In the genomic region with DNA sequence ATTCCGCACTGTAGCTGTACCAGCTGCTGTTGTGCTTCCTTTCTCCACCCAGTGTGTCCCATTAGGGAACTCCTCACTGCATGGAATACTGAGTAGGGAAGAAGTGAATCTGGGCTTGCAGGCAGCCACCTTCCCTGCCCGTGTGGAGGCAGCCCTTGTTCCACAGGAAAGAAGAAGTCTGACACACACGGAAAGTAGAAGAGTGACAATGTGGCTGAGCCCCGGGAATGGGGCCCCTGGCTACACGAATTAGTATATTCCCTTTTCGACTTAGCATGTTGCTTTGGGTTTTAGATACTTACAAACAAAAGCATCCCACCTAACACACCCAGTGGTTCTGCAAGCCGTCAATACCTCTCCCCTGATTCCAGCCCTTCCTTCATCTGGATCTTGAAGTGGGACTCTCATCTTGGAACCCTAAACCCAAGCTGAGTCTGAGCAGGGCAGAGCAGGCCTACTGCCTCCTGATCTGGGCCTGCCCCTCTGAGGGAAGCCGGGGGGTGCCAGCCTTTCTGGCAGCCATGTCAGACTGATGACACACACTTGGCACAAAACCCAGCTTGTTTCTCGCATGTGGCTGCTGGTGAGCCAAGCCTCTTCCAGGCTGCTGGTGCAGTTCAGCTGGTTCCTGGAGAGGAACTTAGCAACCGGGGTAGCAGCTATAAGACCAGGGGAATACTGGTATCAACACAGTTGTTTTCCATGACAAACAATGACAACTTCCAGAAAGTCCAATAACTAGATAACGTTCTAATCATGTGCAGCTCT, we compare ENCODE assay signal across 10 cellular contexts.
DNase-seq lines count a peak whose midpoint lies in the region; ATAC-seq and TF ChIP-seq lines count a peak whose summit lies in the region.
"Had no signal": no experiment of that assay in that cellular context is flagged by ENCODE, and none has a peak within 500 bp of the region (broad histone marks: within the 10 kb centered on the region; RNA-seq: fewer than 3 reads in every experiment).

No MANE protein-coding gene starts in this region.

- H3K4me3 ChIP-seq in choroid plexus epithelial cell (ENCODE audit: low read depth, low read length) (no peak overlapping the region), lower lobe of right lung (no peak overlapping the region)
- H3K4me3 ChIP-seq: cardiac muscle cell had no signal

- TF ChIP-seq CTCF in choroid plexus epithelial cell (conservative IDR thresholded peaks at IDR 0.05; ENCODE audit: low read depth, low read length) = no peak
- no peak for TF ChIP-seq CTCF in lower lobe of right lung (IDR thresholded peaks at IDR 0.05)

- H3K27ac ChIP-seq in lower lobe of right lung = peak overlapping the region; percentile 31
- H3K27ac ChIP-seq: cardiac muscle cell had no signal

- ATAC-seq in lower lobe of right lung = peak in 1 of 2 donors; percentile 24
- no peak for ATAC-seq in HG03097 (IDR thresholded peaks at IDR 0.05; ENCODE audit: low FRiP score, unreplicated experiment)
- ATAC-seq in HG03442 (IDR thresholded peaks at IDR 0.05; ENCODE audit: unreplicated experiment) = no peak

- H3K4me1 ChIP-seq in lower lobe of right lung = peaks cover 58% of the 10 kb centered on the region

- no peaks in the 10 kb centered on the region for H3K27me3 ChIP-seq in lower lobe of right lung (ENCODE audit: low read depth)
- H3K27me3 ChIP-seq: cardiac muscle cell had no signal

- DNase-seq in A172 (ENCODE audit: low spot score) (peak; percentile 33), NCI-H226 (peak; percentile 64), choroid plexus epithelial cell (ENCODE audit: low read depth) (peak; percentile 42), lower lobe of right lung (no peak), NCI-H748 treated with DMSO at 0.1 percent for 48 hours (lab: John Stamatoyannopoulos, UW) (no peak), T-helper 9 cell (no peak)
- DNase-seq: NCI-H187 treated with DMSO at 0.1 percent for 48 hours had no signal

- intact Hi-C loops in lower lobe of right lung (cut with DNase I) = no loop called here

- peaks cover 6% of the 10 kb centered on the region for H3K36me3 ChIP-seq in lower lobe of right lung

- H3K9me3 ChIP-seq in lower lobe of right lung = no peaks in the 10 kb centered on the region

Comparison
In these comparisons a context has a peak if more than half of its experiments do, and no peak if none do; other contexts are left out.
1. DNase-seq: peak in A172 (single experiment), NCI-H226 (single experiment) and choroid plexus epithelial cell (single experiment); none in lower lobe of right lung (single experiment), NCI-H748 treated with DMSO at 0.1 percent for 48 hours (single experiment) and T-helper 9 cell (single experiment).